23 cellular contexts compared by ENCODE assay signal in the genomic region with DNA sequence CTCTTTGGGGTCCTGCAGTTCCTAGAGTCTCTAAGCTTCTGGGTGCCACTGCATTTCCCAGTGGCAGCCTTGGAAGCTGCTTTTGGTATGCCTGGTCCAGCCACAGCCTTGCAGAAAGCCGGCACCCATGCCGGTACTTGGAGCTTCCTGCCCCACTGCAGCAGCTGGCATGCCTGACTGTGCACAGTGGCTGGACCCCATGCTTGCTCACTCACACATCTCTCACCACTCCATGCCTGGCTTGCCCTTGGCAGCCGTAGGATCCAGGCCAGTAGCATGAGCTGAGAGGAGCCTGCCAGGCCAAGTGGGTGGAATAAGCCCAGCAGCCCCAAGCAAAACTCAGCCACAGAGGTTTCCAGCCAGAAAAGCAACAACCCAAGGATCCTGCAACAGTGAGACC. TPM values are rescaled to one million over a fixed set of nuclear protein-coding genes. Genes with fewer than 3 reads are reported as not detected.
DNase-seq lines count a peak whose midpoint lies in the region; ATAC-seq, FAIRE-seq and TF ChIP-seq lines count a peak whose summit lies in the region.
"Had no signal": no experiment of that assay in that cellular context is flagged by ENCODE, and none has a peak within 500 bp of the region (broad histone marks: within the 10 kb centered on the region; RNA-seq: fewer than 3 reads in every experiment).

No MANE protein-coding gene starts in this region.

- FAIRE-seq in HepG2 (lab: Jason Lieb, UNC): no peak
- FAIRE-seq: A549, GM12892, GM18507, HTR-8/SVneo had no signal

- TF ChIP-seq POLR2A in thyroid gland (IDR thresholded peaks at IDR 0.05) (no peak), HepG2 (IDR thresholded peaks at IDR 0.05; ENCODE audit: insufficient read depth in 1 of 2, low read depth in 2 of 2, low read length in 2 of 2) (no peak), gastroesophageal sphincter (IDR thresholded peaks at IDR 0.05) (no peak)

- BruUV-seq in HepG2 (replicated peaks; lab: Mats Ljungman, UMichigan): no TSS peak

- no peaks in the 10 kb centered on the region for H3K36me3 Mint-ChIP-seq in CD4-positive, alpha-beta memory T cell

- intact Hi-C loops in Right ventricle myocardium inferior (cut with DNase I) (no loop called here), left ventricle myocardium inferior (cut with micrococcal nuclease) (loop anchor here (10.0 kb wide), 1 partner anchor 123 kb away; no protein-coding TSS in a partner anchor), thyroid gland (cut with DNase I) (no loop called here), HepG2 (cut with micrococcal nuclease; ENCODE audit: unreplicated experiment) (no loop called here)
- intact Hi-C loops in CD4-positive, alpha-beta memory T cell (cut with micrococcal nuclease): no loop called here

- H3K4me1 ChIP-seq in right atrium auricular region: no peaks in the 10 kb centered on the region
- no peaks in the 10 kb centered on the region for H3K4me1 ChIP-seq in left ventricle myocardium inferior
- no peaks in the 10 kb centered on the region for H3K4me1 ChIP-seq in thyroid gland
- H3K4me1 ChIP-seq in HepG2 (ENCODE audit: insufficient read depth, low read length): 0 out of 2 replicates have a peak, but pooled peaks cover 6% of the 10 kb centered on the region
- no peaks in the 10 kb centered on the region for H3K4me1 ChIP-seq in CD4-positive, alpha-beta memory T cell (ENCODE audit: insufficient read depth, low read length)
- H3K4me1 ChIP-seq in gastroesophageal sphincter: no peaks in the 10 kb centered on the region
- H3K4me1 ChIP-seq: A549 had no signal

- WGBS in thyroid gland, 2 donors: 44% methylated on average over 3 of the region's 3 CpGs; no CpG with 5 or more reads in 1 of the 2 donors
- WGBS in HepG2 (ENCODE audit: low lambda C conversion rate): no CpG with 5 or more reads among the region's 3 CpGs
- no CpG with 5 or more reads among the region's 3 CpGs for WGBS in gastroesophageal sphincter (ENCODE audit: low coverage in 1 of 2), 2 donors

- CTCF ChIA-PET in HepG2 (lab: Yijun Ruan, JAX; ENCODE audit: low intra/inter-chr PET ratio, low total read pairs): no interaction called here
- CTCF ChIA-PET in CD4-positive, alpha-beta memory T cell (lab: Charles Lee; ENCODE audit: partially characterized antibody): interaction anchor here (0.6 to 3.1 kb wide), 2 partner anchors 8 to 9 kb away, joined by 3 to 10 read pairs; no protein-coding TSS in a partner anchor

- H3K36me3 ChIP-seq in right atrium auricular region (no peaks in the 10 kb centered on the region), left ventricle myocardium inferior (no peaks in the 10 kb centered on the region), thyroid gland (no peaks in the 10 kb centered on the region), HepG2 (replicated peaks in 1 of 2; ENCODE audit: control insufficient read depth in 1 of 2, insufficient read depth in 2 of 2, low read length in 2 of 2) (no peaks in the 10 kb centered on the region), gastroesophageal sphincter (no peaks in the 10 kb centered on the region)
- no peaks in the 10 kb centered on the region for H3K36me3 ChIP-seq in CD4-positive, alpha-beta memory T cell (ENCODE audit: insufficient read depth, low read length)

- no peaks in the 10 kb centered on the region for H3K9me3 Mint-ChIP-seq in CD4-positive, alpha-beta memory T cell
- H3K9me3 Mint-ChIP-seq: CD4-positive, alpha-beta T cell; HFFc6 had no signal

- POLR2A ChIA-PET in HepG2 (lab: Yijun Ruan, JAX): interaction anchor here (0.5 to 0.9 kb wide), 2 partner anchors 52 to 82 kb away, joined by 3 read pairs; a partner anchor contains a TSS
- POLR2A ChIA-PET in CD4-positive, alpha-beta memory T cell (lab: Charles Lee; ENCODE audit: partially characterized antibody): no interaction called here

- H3K9me3 ChIP-seq in right atrium auricular region (no peaks in the 10 kb centered on the region), left ventricle myocardium inferior (replicated peaks) (no peaks in the 10 kb centered on the region), thyroid gland (no peaks in the 10 kb centered on the region), HepG2 (ENCODE audit: low read length) (no peaks in the 10 kb centered on the region), gastroesophageal sphincter (no peaks in the 10 kb centered on the region)
- no peaks in the 10 kb centered on the region for H3K9me3 ChIP-seq in CD4-positive, alpha-beta memory T cell (ENCODE audit: control insufficient read depth in 1 of 2, low read length in 2 of 2)
- H3K9me3 ChIP-seq: A549 had no signal

- H3K27ac ChIP-seq in right atrium auricular region (no peak overlapping the region), left ventricle myocardium inferior (replicated peaks) (no peak overlapping the region), thyroid gland (no peak overlapping the region), HepG2 (ENCODE audit: extremely low read length, insufficient read depth, low read length) (no peak overlapping the region), gastroesophageal sphincter (no peak overlapping the region)
- no peak overlapping the region for H3K27ac ChIP-seq in CD4-positive, alpha-beta memory T cell (ENCODE audit: low read depth, low read length)
- H3K27ac ChIP-seq: 22Rv1, A549, C4-2B had no signal

- TF ChIP-seq RAD21 in HepG2 (CRISPR knock-in tag; IDR thresholded peaks at IDR 0.05): no peak

- H3K27me3 ChIP-seq in right atrium auricular region (no peaks in the 10 kb centered on the region), left ventricle myocardium inferior (ENCODE audit: low read depth) (no peaks in the 10 kb centered on the region), thyroid gland (no peaks in the 10 kb centered on the region), HepG2 (ENCODE audit: control insufficient read depth in 1 of 2, insufficient read depth in 2 of 2, low read length in 2 of 2) (no peaks in the 10 kb centered on the region), gastroesophageal sphincter (no peaks in the 10 kb centered on the region)
- no peaks in the 10 kb centered on the region for H3K27me3 ChIP-seq in CD4-positive, alpha-beta memory T cell (ENCODE audit: insufficient read depth, low read length)

- ATAC-seq in Right ventricle myocardium inferior: peak; percentile 92
- no peak for ATAC-seq in HepG2
- no peak for ATAC-seq in gastroesophageal sphincter
- ATAC-seq: A549, GM23338, HCT116 had no signal

- DNase-seq in Right ventricle myocardium inferior (ENCODE audit: missing footprints) (peak; percentile 79), right atrium auricular region (ENCODE audit: low spot score) (no peak), left ventricle myocardium inferior (peak; percentile 62), myocyte (ENCODE audit: low read depth) (peak; percentile 52), thyroid gland (peak; percentile 57 to 68), HepG2 (ENCODE audit: low spot score) (no peak)
- no peak for DNase-seq in CD4-positive, alpha-beta memory T cell
- DNase-seq: AML-193; CD4-positive, alpha-beta T cell; DMS153; DMS79; GDM1; H7; HFFc6 had no signal

- no peaks in the 10 kb centered on the region for H3K79me2 ChIP-seq in HepG2 (ENCODE audit: insufficient read depth, low read length)

- H3K4me2 ChIP-seq in HepG2 (ENCODE audit: low read depth, low read length): no peak overlapping the region
- H3K4me2 ChIP-seq: A549, GM23338 had no signal

- H3K27me3 Mint-ChIP-seq in CD4-positive, alpha-beta memory T cell: no peaks in the 10 kb centered on the region
- H3K27me3 Mint-ChIP-seq: CD4-positive, alpha-beta T cell had no signal

- no peaks in the 10 kb centered on the region for H4K20me1 ChIP-seq in HepG2 (ENCODE audit: insufficient read depth, low read length)

- no peak overlapping the region for H2AFZ ChIP-seq in HepG2 (ENCODE audit: low read length)
- H2AFZ ChIP-seq: GM23338 had no signal

- no peak overlapping the region for H3K4me3 Mint-ChIP-seq in CD4-positive, alpha-beta memory T cell
- H3K4me3 Mint-ChIP-seq: CD4-positive, alpha-beta T cell; GM23338; HFFc6 had no signal

- in situ Hi-C loops in HepG2 (cut with HindIII; ENCODE audit: extremely low pct_ligation_motif_present, low pct_unique_long_range_greater_than_20kb): no loop called here

- H3K27ac Mint-ChIP-seq in CD4-positive, alpha-beta memory T cell: no peak overlapping the region
- H3K27ac Mint-ChIP-seq: CD4-positive, alpha-beta T cell; GM23338; HFFc6 had no signal

- no peak overlapping the region for H3K4me3 ChIP-seq in right atrium auricular region
- H3K4me3 ChIP-seq in left ventricle myocardium inferior: no peak overlapping the region
- no peak overlapping the region for H3K4me3 ChIP-seq in thyroid gland (replicated peaks in 1 of 3)
- no peak overlapping the region for H3K4me3 ChIP-seq in HepG2 (replicated peaks in 1 of 3; ENCODE audit: insufficient read depth in 1 of 3, low read depth in 2 of 3, low read length in 3 of 3)
- H3K4me3 ChIP-seq in CD4-positive, alpha-beta memory T cell (ENCODE audit: low read length in 2 of 2): no peak overlapping the region
- H3K4me3 ChIP-seq in gastroesophageal sphincter: no peak overlapping the region
- H3K4me3 ChIP-seq: A549, GM23338 had no signal

- H3K9ac ChIP-seq in HepG2 (ENCODE audit: insufficient read depth, low read depth, low read length): no peak overlapping the region

- no peak for TF ChIP-seq EP300 in HepG2 (IDR thresholded peaks at IDR 0.05; ENCODE audit: low read depth in 2 of 2, low read length in 2 of 2)
- no peak for TF ChIP-seq EP300 in HepG2 (CRISPR knock-in tag; IDR thresholded peaks at IDR 0.05; ENCODE audit: borderline replicate concordance)
- no peak for TF ChIP-seq EP300 in gastroesophageal sphincter (IDR thresholded peaks at IDR 0.05)

- no peaks in the 10 kb centered on the region for H3K4me1 Mint-ChIP-seq in CD4-positive, alpha-beta memory T cell
- H3K4me1 Mint-ChIP-seq: GM23338 had no signal

- TF ChIP-seq CTCF in right atrium auricular region (IDR thresholded peaks at IDR 0.05) (no peak), left ventricle myocardium inferior (IDR thresholded peaks at IDR 0.05; ENCODE audit: borderline replicate concordance) (no peak), thyroid gland (IDR thresholded peaks at IDR 0.05) (no peak), HepG2 (CRISPR knock-in tag; IDR thresholded peaks at IDR 0.05) (no peak), gastroesophageal sphincter (IDR thresholded peaks at IDR 0.05) (no peak)

RNA-seq across cellular contexts. Expression of a gene that starts 20.3 kb away (rescaled TPM):
- total RNA-seq in Right ventricle myocardium inferior: 24.8 TPM
- 10 to 100 TPM; 13.9 to 17.8 TPM for total RNA-seq in right atrium auricular region
- 28.0 TPM for total RNA-seq in left ventricle myocardium inferior
- 14.9 and 19.8 TPM in 2 replicates for total RNA-seq in myocyte
- 10.2 TPM for polyA plus RNA-seq in myocyte (2012)
- total RNA-seq in thyroid gland: 10 to 100 TPM; 68.7 to 86.0 (median 72.9) TPM
- total RNA-seq in HepG2 (2016; rRNA removed; fragmentation: Illumina TruSeq; extraction: Trizol): 27.1 and 41.3 TPM in 2 replicates
- total RNA-seq in HepG2 (2016; cell fraction: cytosol; rRNA removed; fragmentation: Illumina TruSeq; extraction: Trizol; ENCODE audit: low read depth): 2.3 and 3.3 TPM in 2 replicates
- 27.1 and 40.1 TPM in 2 replicates for total RNA-seq in HepG2 (2016; cell fraction: insoluble cytoplasmic fraction; rRNA removed; fragmentation: Illumina TruSeq; extraction: Trizol)
- total RNA-seq in HepG2 (2016; cell fraction: membrane; rRNA removed; fragmentation: Illumina TruSeq; extraction: Trizol): 10.8 and 11.9 TPM in 2 replicates
- 28.0 and 31.5 TPM in 2 replicates for total RNA-seq in HepG2 (2016; cell fraction: nucleus; rRNA removed; fragmentation: Illumina TruSeq; extraction: Trizol)
- polyA plus RNA-seq in HepG2 (2011; rRNA removed): 21.6 and 24.1 TPM in 2 replicates
- 10.5 and 18.1 TPM in 2 replicates for polyA plus RNA-seq in HepG2 (2011; cell fraction: cytosol; rRNA removed)
- 12.7 and 16.6 TPM in 2 replicates for polyA plus RNA-seq in HepG2 (2011; cell fraction: nucleus; rRNA removed)
- 28.0 and 34.5 TPM in 2 replicates for polyA plus RNA-seq in HepG2 (2012)
- polyA plus RNA-seq in HepG2 (2016; cell fraction: cytosol; fragmentation: Illumina TruSeq; extraction: Trizol; ENCODE audit: low read depth): 1.2 and 1.5 TPM in 2 replicates
- polyA plus RNA-seq in HepG2 (2016; cell fraction: insoluble cytoplasmic fraction; fragmentation: Illumina TruSeq; extraction: Trizol; ENCODE audit: low read depth): 31.4 and 32.8 TPM in 2 replicates
- 5.1 and 5.4 TPM in 2 replicates for polyA plus RNA-seq in HepG2 (2016; cell fraction: membrane; fragmentation: Illumina TruSeq; extraction: Trizol; ENCODE audit: low read depth)
- polyA plus RNA-seq in HepG2 (2016; cell fraction: nucleus; fragmentation: Illumina TruSeq; extraction: Trizol; ENCODE audit: insufficient read depth, low read depth): 22.9 and 23.6 TPM in 2 replicates
- 8.9 and 25.8 TPM in 2 replicates for polyA minus RNA-seq in HepG2 (2011; rRNA and poly(A)+ RNA removed; ENCODE audit: low replicate concordance)
- polyA minus RNA-seq in HepG2 (2011; cell fraction: cytosol; rRNA and poly(A)+ RNA removed): 21.8 and 28.5 TPM in 2 replicates
- 101 and 102 TPM in 2 replicates for polyA minus RNA-seq in HepG2 (2011; cell fraction: nucleus; rRNA and poly(A)+ RNA removed)
- total RNA-seq in CD4-positive, alpha-beta memory T cell: 1 to 10 TPM; 1.8 to 2.2 TPM
- 1 to 10 TPM in 1 of 2 donors, under 1 TPM in 1; 0.53 to 1.5 TPM for polyA plus RNA-seq in CD4-positive, alpha-beta memory T cell
- total RNA-seq in gastroesophageal sphincter: 10 to 100 TPM in 3 of 4 donors, 1 to 10 TPM in 1; 6.1 to 24.7 (median 14.7) TPM

Comparison
In these comparisons a context has a peak if more than half of its experiments do, and no peak if none do; other contexts are left out.
1. DNase-seq: peak in Right ventricle myocardium inferior (single experiment), left ventricle myocardium inferior (single experiment), myocyte (single experiment) and thyroid gland (2 of 2); none in right atrium auricular region (single experiment), HepG2 (single experiment) and CD4-positive, alpha-beta memory T cell (0 of 5).